10 cellular contexts compared by ENCODE assay signal in the genomic region with DNA sequence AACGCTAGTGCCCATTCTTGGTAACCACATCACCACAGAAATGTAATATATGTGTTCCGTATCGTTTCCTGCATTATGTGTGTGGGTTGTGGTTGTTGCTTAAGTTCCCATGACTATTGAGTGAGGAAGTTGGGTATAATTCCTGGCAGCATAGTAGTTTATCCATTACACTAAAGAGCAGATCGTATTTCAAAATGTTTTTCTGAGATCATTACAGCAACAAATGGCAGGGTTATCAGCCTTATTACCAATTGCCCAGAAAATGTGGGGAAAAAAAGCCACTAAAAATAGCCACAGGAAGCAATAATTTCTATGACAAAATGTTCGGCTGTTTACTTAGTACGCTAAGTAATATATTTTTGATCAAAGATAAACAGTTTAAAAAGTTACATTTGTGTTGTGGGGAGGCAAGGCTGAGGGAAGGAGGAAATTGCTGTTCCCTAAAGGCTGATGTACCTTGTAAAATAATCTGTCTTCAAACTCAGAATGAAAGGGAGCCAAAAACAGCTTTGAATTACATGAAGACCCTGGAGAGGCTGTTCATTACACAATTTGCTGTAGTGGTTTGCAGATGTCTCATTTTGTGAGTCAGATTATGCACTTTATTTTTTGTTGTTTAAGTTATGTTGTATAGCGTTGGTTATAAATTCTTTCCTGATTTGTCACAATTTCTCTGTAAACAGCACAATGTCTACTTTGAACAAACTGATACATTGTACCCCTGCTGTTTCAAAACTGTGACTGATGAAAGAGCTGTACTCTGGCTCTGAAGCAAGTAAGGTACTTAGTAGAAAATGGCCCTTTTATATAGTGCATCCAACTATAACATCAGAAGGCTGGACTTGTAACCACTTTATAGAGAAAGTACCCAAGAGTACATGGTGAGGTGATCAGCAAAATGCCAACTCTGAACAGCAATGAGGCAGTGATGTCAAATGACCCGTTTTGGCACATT.
DNase-seq lines count a peak whose midpoint lies in the region; ATAC-seq and TF ChIP-seq lines count a peak whose summit lies in the region.
"Had no signal": no experiment of that assay in that cellular context is flagged by ENCODE, and none has a peak within 500 bp of the region (broad histone marks: within the 10 kb centered on the region; RNA-seq: fewer than 3 reads in every experiment).

No MANE protein-coding gene starts in this region.

- H3K4me1 Mint-ChIP-seq in stimulated activated memory B cell treated with anti-CD40 and anti-IgM and Interleukin-4, amounts not matched to agents 10 μg/mL and 1 μg/mL and 100 μg/mL, for 72 hours: no peaks in the 10 kb centered on the region
- H3K4me1 Mint-ChIP-seq: activated T-helper 17 cell treated with anti-CD3 and anti-CD28 coated beads, Interleukin-2, amount 50 U/mL, for 72 hours had no signal

- peak; percentile 48 for ATAC-seq in omental fat pad (ENCODE audit: low FRiP score)
- no peak for ATAC-seq in Right ventricle myocardium inferior
- no peak for ATAC-seq in stimulated activated memory B cell treated with anti-CD40 and anti-IgM and Interleukin-4, amounts not matched to agents 10 μg/mL and 1 μg/mL and 100 μg/mL, for 72 hours
- ATAC-seq: activated T-helper 17 cell treated with anti-CD3 and anti-CD28 coated beads, Interleukin-2, amount 50 U/mL, for 72 hours; left cardiac atrium had no signal

- no peak overlapping the region for H3K4me3 Mint-ChIP-seq in stimulated activated memory B cell treated with anti-CD40 and anti-IgM and Interleukin-4, amounts not matched to agents 10 μg/mL and 1 μg/mL and 100 μg/mL, for 72 hours
- H3K4me3 Mint-ChIP-seq: activated T-helper 17 cell treated with anti-CD3 and anti-CD28 coated beads, Interleukin-2, amount 50 U/mL, for 72 hours had no signal

- peak; percentile 99 for DNase-seq in HCEC 1CT
- DNase-seq in NCI-H2107 (lab: John Stamatoyannopoulos, UW): peak; percentile 8
- peak; percentile 66 for DNase-seq in cerebellar cortex (ENCODE audit: low spot score)
- no peak for DNase-seq in omental fat pad (ENCODE audit: low spot score)
- DNase-seq in Right ventricle myocardium inferior (ENCODE audit: missing footprints): no peak
- no peak for DNase-seq in pons (ENCODE audit: low spot score)
- DNase-seq: left cardiac atrium, NCI-H1417 treated with DMSO at 0.1 percent for 48 hours had no signal

- no peak for TF ChIP-seq CTCF in omental fat pad (IDR thresholded peaks at IDR 0.05)

- intact Hi-C loops in Right ventricle myocardium inferior (cut with DNase I): no loop called here

- no peaks in the 10 kb centered on the region for H3K27me3 Mint-ChIP-seq in stimulated activated memory B cell treated with anti-CD40 and anti-IgM and Interleukin-4, amounts not matched to agents 10 μg/mL and 1 μg/mL and 100 μg/mL, for 72 hours
- H3K27me3 Mint-ChIP-seq: activated T-helper 17 cell treated with anti-CD3 and anti-CD28 coated beads, Interleukin-2, amount 50 U/mL, for 72 hours had no signal

- H3K9me3 Mint-ChIP-seq in stimulated activated memory B cell treated with anti-CD40 and anti-IgM and Interleukin-4, amounts not matched to agents 10 μg/mL and 1 μg/mL and 100 μg/mL, for 72 hours: no peaks in the 10 kb centered on the region

- H3K27ac Mint-ChIP-seq in stimulated activated memory B cell treated with anti-CD40 and anti-IgM and Interleukin-4, amounts not matched to agents 10 μg/mL and 1 μg/mL and 100 μg/mL, for 72 hours: no peak overlapping the region
- H3K27ac Mint-ChIP-seq: activated T-helper 17 cell treated with anti-CD3 and anti-CD28 coated beads, Interleukin-2, amount 50 U/mL, for 72 hours had no signal

- H3K36me3 Mint-ChIP-seq in stimulated activated memory B cell treated with anti-CD40 and anti-IgM and Interleukin-4, amounts not matched to agents 10 μg/mL and 1 μg/mL and 100 μg/mL, for 72 hours: no peaks in the 10 kb centered on the region

Comparison
In these comparisons a context has a peak if more than half of its experiments do, and no peak if none do; other contexts are left out.
1. DNase-seq: peak in HCEC 1CT (single experiment), NCI-H2107 (single experiment) and cerebellar cortex (single experiment); none in omental fat pad (single experiment), Right ventricle myocardium inferior (single experiment) and pons (single experiment).